ENCODE assay signal across 26 cellular contexts in the genomic region with DNA sequence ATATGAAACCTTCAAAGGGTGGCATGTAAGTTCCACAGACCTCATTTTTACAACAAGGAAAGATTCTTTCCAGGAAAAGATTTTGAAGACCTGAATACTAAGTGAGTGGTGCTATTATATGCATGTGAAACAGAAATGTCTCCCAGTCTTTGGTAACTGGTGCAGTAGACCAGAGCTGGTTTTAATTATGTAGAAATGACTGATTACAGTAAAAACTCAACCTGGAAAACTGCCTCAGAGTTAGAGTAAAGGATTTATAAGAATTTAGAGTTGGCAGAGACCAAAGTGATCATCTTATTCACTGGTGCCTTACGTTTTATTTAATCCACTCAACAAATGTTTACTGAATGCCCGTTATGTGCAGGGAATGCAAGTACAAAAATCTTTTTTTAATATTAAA.
"Had no signal": no experiment of that assay in that cellular context is flagged by ENCODE, and none has a peak within 500 bp of the region (broad histone marks: within the 10 kb centered on the region; RNA-seq: fewer than 3 reads in every experiment).

No MANE protein-coding gene starts in this region.

- H3K27me3 ChIP-seq: hepatocyte, neural progenitor cell, right atrium auricular region, suprapubic skin, transverse colon, upper lobe of right lung, uterus had no signal

- H3K36me3 ChIP-seq: esophagus squamous epithelium, neural progenitor cell, prostate gland, right atrium auricular region, suprapubic skin, transverse colon, upper lobe of right lung, uterus had no signal

- H3K9ac ChIP-seq: neural progenitor cell had no signal

- H3K79me2 ChIP-seq: hepatocyte had no signal

- H3K4me2 ChIP-seq: hepatocyte, neural progenitor cell, smooth muscle cell had no signal

- H2AFZ ChIP-seq: hepatocyte, neural progenitor cell had no signal

- DNase-seq: cortex of kidney; effector memory CD8-positive, alpha-beta T cell; erythroblast; esophagus squamous epithelium; head of caudate nucleus; kidney; midbrain; naive thymus-derived CD4-positive, alpha-beta T cell; stimulated activated CD4-positive, alpha-beta T cell treated with anti-CD3 and anti-CD28 coated beads, Interleukin-12 subunit alpha, Interleukin-12 subunit beta, amount 100 ng/mL, for 4 hours; stimulated activated CD4-positive, alpha-beta T cell treated with anti-CD3 and anti-CD28 coated beads, Interleukin-1b, Interleukin-23, amount 100 ng/mL, for 48 hours; stimulated activated CD4-positive, alpha-beta T cell treated with anti-CD3 and anti-CD28 coated beads, Interleukin-4, amount 100 ng/mL, for 1 hour; stimulated activated CD8-positive, alpha-beta memory T cell treated with anti-CD3 and anti-CD28 coated beads, Interleukin-4, amount 100 ng/mL, for 48 hours; stimulated activated naive CD4-positive, alpha-beta T cell; stimulated activated naive CD8-positive, alpha-beta T cell treated with anti-CD3 and anti-CD28 coated beads, Interleukin-15, amount 100 ng/mL, for 72 hours; transverse colon; upper lobe of right lung; uterus had no signal

- ATAC-seq: effector memory CD8-positive, alpha-beta T cell; left lobe of liver; naive thymus-derived CD4-positive, alpha-beta T cell; sciatic nerve; stimulated activated naive CD8-positive, alpha-beta T cell treated with anti-CD3 and anti-CD28 coated beads, Interleukin-15, amount 100 ng/mL, for 72 hours; upper lobe of right lung had no signal

- H3K9me3 ChIP-seq: esophagus squamous epithelium, prostate gland, right atrium auricular region, suprapubic skin, transverse colon, upper lobe of right lung, uterus had no signal

- H3K4me1 ChIP-seq: esophagus squamous epithelium, neural progenitor cell, prostate gland, right atrium auricular region, suprapubic skin, transverse colon, upper lobe of right lung, uterus had no signal

- H3K4me3 ChIP-seq: esophagus squamous epithelium, hepatocyte, lung, neural progenitor cell, prostate gland, right atrium auricular region, smooth muscle cell, suprapubic skin, transverse colon, upper lobe of right lung, uterus had no signal

- H3K27ac ChIP-seq: esophagus squamous epithelium, hepatocyte, neural progenitor cell, prostate gland, right atrium auricular region, suprapubic skin, transverse colon, upper lobe of right lung, uterus had no signal
